Comparison of ENCODE assay signal across 16 cellular contexts in the genomic region with DNA sequence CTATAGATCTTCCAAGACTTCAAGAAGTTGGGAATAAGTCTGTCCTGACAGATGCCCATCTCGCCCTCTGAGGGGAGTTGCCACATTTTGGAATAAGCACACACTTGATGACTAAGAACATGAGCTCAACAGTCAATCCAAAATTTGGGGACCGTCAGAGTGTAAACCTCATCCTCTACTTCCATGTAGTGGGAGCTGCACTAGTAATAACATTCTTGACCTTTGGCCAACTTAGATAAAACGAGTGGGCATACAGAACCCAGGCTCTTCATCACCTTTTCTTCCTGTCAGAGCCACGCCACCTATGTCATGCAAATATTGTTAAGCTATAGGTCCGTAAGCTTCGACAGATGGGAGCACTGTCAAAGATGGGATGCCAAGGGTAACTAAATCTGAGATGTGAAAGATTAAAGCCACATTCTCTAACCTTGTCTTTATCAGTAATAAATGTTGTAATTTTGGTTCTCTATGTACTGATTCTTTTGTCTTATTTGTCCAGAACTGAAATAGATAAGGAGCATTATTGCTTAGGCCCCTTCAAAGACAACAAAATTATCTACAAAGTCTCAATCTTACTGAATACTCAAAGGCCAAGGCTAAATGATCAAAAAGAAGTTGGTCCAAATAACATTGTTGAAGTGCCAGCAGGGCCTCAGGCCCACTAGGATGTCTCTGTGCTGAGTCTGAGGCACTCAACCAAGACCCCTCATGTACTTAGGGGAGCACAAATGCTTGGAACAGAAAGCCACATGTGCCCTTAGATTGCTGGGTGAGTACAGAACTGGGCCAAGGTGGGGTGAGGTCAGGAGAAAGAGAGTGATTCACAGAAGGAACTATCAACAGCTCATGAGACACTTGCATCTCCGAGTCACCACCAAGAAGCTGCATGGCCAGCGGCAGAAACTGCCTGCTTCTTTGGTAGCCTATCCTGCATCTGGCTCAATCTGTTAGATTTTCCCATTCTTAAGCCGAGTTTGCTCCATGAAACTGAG. TPM values are rescaled to one million over a fixed set of nuclear protein-coding genes. Genes with fewer than 3 reads are reported as not detected.
DNase-seq lines count a peak whose midpoint lies in the region; ATAC-seq and TF ChIP-seq lines count a peak whose summit lies in the region.
"Had no signal": no experiment of that assay in that cellular context is flagged by ENCODE, and none has a peak within 500 bp of the region (broad histone marks: within the 10 kb centered on the region; RNA-seq: fewer than 3 reads in every experiment).

No MANE protein-coding gene starts in this region.

- no peaks in the 10 kb centered on the region for H3K9me3 Mint-ChIP-seq in mesothelial cell of epicardium

- no peaks in the 10 kb centered on the region for H3K9me3 ChIP-seq in esophagus muscularis mucosa
- no peaks in the 10 kb centered on the region for H3K9me3 ChIP-seq in osteoblast (ENCODE audit: low read depth, low read length)
- H3K9me3 ChIP-seq in psoas muscle, result no peaks in the 10 kb centered on the region

- H3K4me2 ChIP-seq in osteoblast (ENCODE audit: insufficient read depth, low read length), result peak overlapping the region; percentile 3

- H2AFZ ChIP-seq in osteoblast (ENCODE audit: low read length), result no peak overlapping the region

- H3K4me3 ChIP-seq in esophagus muscularis mucosa (no peak overlapping the region), osteoblast (ENCODE audit: insufficient read depth, low read length) (no peak overlapping the region), psoas muscle (no peak overlapping the region)

- no peaks in the 10 kb centered on the region for H3K36me3 Mint-ChIP-seq in mesothelial cell of epicardium

- no peak overlapping the region for H3K27ac Mint-ChIP-seq in mesothelial cell of epicardium
- H3K27ac Mint-ChIP-seq: activated CD4-positive, alpha-beta T cell treated with anti-CD3 and anti-CD28 coated beads, Interleukin-2, amount 10 ng/mL, durations not matched to agents 24 days and 14 days; CD4-positive, alpha-beta T cell had no signal

- 93% methylated on average over 9 of the region's 9 CpGs for WGBS in esophagus muscularis mucosa
- 84 to 86% (median 85%) methylated on average over 9 of the region's 9 CpGs for WGBS in psoas muscle, 3 donors

- no peaks in the 10 kb centered on the region for H3K27me3 Mint-ChIP-seq in mesothelial cell of epicardium (ENCODE audit: low read depth)
- H3K27me3 Mint-ChIP-seq: activated CD4-positive, alpha-beta T cell treated with anti-CD3 and anti-CD28 coated beads, Interleukin-2, amount 10 ng/mL, durations not matched to agents 24 days and 14 days; CD4-positive, alpha-beta T cell had no signal

- no peaks in the 10 kb centered on the region for H3K36me3 ChIP-seq in esophagus muscularis mucosa
- H3K36me3 ChIP-seq in osteoblast (ENCODE audit: insufficient read depth, low read length), result no peaks in the 10 kb centered on the region
- H3K36me3 ChIP-seq in psoas muscle (ENCODE audit: insufficient read depth in 1 of 2, low read depth in 1 of 2), result no peaks in the 10 kb centered on the region

- TF ChIP-seq CTCF in esophagus muscularis mucosa (IDR thresholded peaks at IDR 0.05) (no peak), osteoblast (IDR thresholded peaks at IDR 0.05; ENCODE audit: extremely low read depth, low read depth, low read length) (no peak), mesothelial cell of epicardium (IDR thresholded peaks at IDR 0.05; ENCODE audit: unreplicated experiment) (no peak), psoas muscle (IDR thresholded peaks at IDR 0.05) (no peak)

- TF ChIP-seq EP300 in esophagus muscularis mucosa (IDR thresholded peaks at IDR 0.05), result no peak

- peaks cover 44% of the 10 kb centered on the region for H4K20me1 ChIP-seq in osteoblast (ENCODE audit: insufficient read depth, low read length)

- no peak overlapping the region for H3K27ac ChIP-seq in esophagus muscularis mucosa (replicated peaks in 1 of 4)
- H3K27ac ChIP-seq in osteoblast (ENCODE audit: low read depth, low read length), result peak overlapping the region; percentile 9
- H3K27ac ChIP-seq in psoas muscle, result no peak overlapping the region

- no peak for ATAC-seq in psoas muscle
- ATAC-seq: sciatic nerve had no signal

- peak; percentile 28 for DNase-seq in GM03348 (ENCODE audit: low spot score)
- DNase-seq in RPMI7951 (ENCODE audit: low read depth), result peak; percentile 58
- DNase-seq in esophagus muscularis mucosa (ENCODE audit: extremely low spot score), result peak; percentile 34
- peak; percentile 52 for DNase-seq in osteoblast (ENCODE audit: insufficient read length, low spot score, missing footprints)
- no peak for DNase-seq in stimulated activated naive CD4-positive, alpha-beta T cell (lab: John Stamatoyannopoulos, UW)
- no peak for DNase-seq in mesothelial cell of epicardium (ENCODE audit: low spot score in 2 of 2, unreplicated experiment in 2 of 2)
- DNase-seq in psoas muscle, result no peak
- DNase-seq: activated CD4-positive, alpha-beta T cell treated with anti-CD3 and anti-CD28 coated beads, Interleukin-2, amount 10 ng/mL, durations not matched to agents 24 days and 14 days; activated naive CD4-positive, alpha-beta T cell treated with anti-CD3 and anti-CD28 coated beads, Interleukin-2, amount 50 U/mL, for 16 hours; activated T-cell treated with anti-CD3 and anti-CD28 coated beads, Interleukin-2, amount 50 U/mL, for 1 hour; CD4-positive, alpha-beta T cell; effector CD4-positive, alpha-beta T cell; foreskin melanocyte; stimulated activated CD4-positive, alpha-beta T cell treated with anti-CD3 and anti-CD28 coated beads, Interleukin-4, amount 100 ng/mL, for 1 hour; T-helper 9 cell had no signal

- H3K4me1 ChIP-seq in esophagus muscularis mucosa (peaks cover 9 to 16% (median 10%) of the 10 kb centered on the region in 4 donors), osteoblast (ENCODE audit: insufficient read depth, low read length) (peaks cover 29% of the 10 kb centered on the region), psoas muscle (no peaks in the 10 kb centered on the region)

- no peak overlapping the region for H3K4me3 Mint-ChIP-seq in mesothelial cell of epicardium
- H3K4me3 Mint-ChIP-seq: activated CD4-positive, alpha-beta T cell treated with anti-CD3 and anti-CD28 coated beads, Interleukin-2, amount 10 ng/mL, durations not matched to agents 24 days and 14 days; CD4-positive, alpha-beta T cell had no signal

- H3K27me3 ChIP-seq in esophagus muscularis mucosa (no peaks in the 10 kb centered on the region), osteoblast (ENCODE audit: insufficient read depth, low read length) (no peaks in the 10 kb centered on the region), psoas muscle (ENCODE audit: insufficient read depth in 3 of 3, low read length in 2 of 3) (no peaks in the 10 kb centered on the region)

- peaks cover 16% of the 10 kb centered on the region for H3K4me1 Mint-ChIP-seq in mesothelial cell of epicardium
- H3K4me1 Mint-ChIP-seq: activated CD4-positive, alpha-beta T cell treated with anti-CD3 and anti-CD28 coated beads, Interleukin-2, amount 10 ng/mL, durations not matched to agents 24 days and 14 days had no signal

- intact Hi-C loops in esophagus muscularis mucosa (cut with DNase I) (no loop called here), psoas muscle (cut with DNase I) (no loop called here)

- TF ChIP-seq POLR2A in esophagus muscularis mucosa (IDR thresholded peaks at IDR 0.05; ENCODE audit: low read depth), result no peak

- H3K79me2 ChIP-seq in osteoblast (ENCODE audit: insufficient read depth, low read length), result peaks cover 98% of the 10 kb centered on the region

RNA-seq across cellular contexts. Expression of gene CDH2, which starts 15.0 kb away (rescaled TPM):
- 35.8 and 43.7 TPM in 2 replicates for total RNA-seq in RPMI7951 (2014; rRNA removed; shearing (Covaris generic))
- total RNA-seq in esophagus muscularis mucosa, result 10 to 100 TPM; 10.9 to 17.4 (median 13.6) TPM
- 75.6 and 78.7 TPM in 2 replicates for total RNA-seq in osteoblast
- total RNA-seq in mesothelial cell of epicardium, result 44.9 to 46.6 TPM (median 45.0 TPM) in 3 replicates
- 1 to 10 TPM in 2 of 4 donors, under 1 TPM in 2; 0.27 to 4.8 (median 1.4) TPM for total RNA-seq in psoas muscle
- under 1 TPM; 0.04 to 0.52 (median 0.08) TPM for polyA plus RNA-seq in psoas muscle
- total RNA-seq: CD4-positive, alpha-beta T cell had no signal

Comparison
In these comparisons a context has a peak if more than half of its experiments do, and no peak if none do; other contexts are left out.
1. DNase-seq: peak in GM03348 (single experiment), RPMI7951 (single experiment), esophagus muscularis mucosa (single experiment) and osteoblast (single experiment); none in stimulated activated naive CD4-positive, alpha-beta T cell (0 of 6), mesothelial cell of epicardium (0 of 2) and psoas muscle (0 of 2).